1 cellular context compared by ENCODE assay signal in the genomic region with DNA sequence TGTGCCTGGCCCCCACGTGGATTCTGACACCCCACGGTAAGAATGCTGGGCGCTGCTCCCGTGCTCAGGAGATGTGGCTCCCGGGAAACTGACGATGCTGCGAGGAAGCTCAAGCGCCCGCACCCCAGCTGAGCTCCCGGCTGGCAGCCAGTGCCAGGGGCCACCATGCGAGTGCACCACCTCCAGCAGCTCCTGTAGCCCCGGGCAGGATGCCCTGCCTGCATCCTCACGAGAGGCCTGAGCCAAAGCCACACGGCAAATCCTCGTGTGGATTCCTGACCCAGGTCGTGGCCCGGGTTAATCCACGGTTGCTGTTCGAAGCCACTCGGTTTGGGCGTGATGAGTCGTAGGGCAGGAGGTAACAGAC.
TF ChIP-seq lines count a peak whose summit lies in the region.

No MANE protein-coding gene starts in this region.

TF ChIP-seq in SK-N-SH, 30 proteins besides CTCF, POLR2A, EP300 and RAD21 (continued from another document):
- TF ChIP-seq, protein P1, sequence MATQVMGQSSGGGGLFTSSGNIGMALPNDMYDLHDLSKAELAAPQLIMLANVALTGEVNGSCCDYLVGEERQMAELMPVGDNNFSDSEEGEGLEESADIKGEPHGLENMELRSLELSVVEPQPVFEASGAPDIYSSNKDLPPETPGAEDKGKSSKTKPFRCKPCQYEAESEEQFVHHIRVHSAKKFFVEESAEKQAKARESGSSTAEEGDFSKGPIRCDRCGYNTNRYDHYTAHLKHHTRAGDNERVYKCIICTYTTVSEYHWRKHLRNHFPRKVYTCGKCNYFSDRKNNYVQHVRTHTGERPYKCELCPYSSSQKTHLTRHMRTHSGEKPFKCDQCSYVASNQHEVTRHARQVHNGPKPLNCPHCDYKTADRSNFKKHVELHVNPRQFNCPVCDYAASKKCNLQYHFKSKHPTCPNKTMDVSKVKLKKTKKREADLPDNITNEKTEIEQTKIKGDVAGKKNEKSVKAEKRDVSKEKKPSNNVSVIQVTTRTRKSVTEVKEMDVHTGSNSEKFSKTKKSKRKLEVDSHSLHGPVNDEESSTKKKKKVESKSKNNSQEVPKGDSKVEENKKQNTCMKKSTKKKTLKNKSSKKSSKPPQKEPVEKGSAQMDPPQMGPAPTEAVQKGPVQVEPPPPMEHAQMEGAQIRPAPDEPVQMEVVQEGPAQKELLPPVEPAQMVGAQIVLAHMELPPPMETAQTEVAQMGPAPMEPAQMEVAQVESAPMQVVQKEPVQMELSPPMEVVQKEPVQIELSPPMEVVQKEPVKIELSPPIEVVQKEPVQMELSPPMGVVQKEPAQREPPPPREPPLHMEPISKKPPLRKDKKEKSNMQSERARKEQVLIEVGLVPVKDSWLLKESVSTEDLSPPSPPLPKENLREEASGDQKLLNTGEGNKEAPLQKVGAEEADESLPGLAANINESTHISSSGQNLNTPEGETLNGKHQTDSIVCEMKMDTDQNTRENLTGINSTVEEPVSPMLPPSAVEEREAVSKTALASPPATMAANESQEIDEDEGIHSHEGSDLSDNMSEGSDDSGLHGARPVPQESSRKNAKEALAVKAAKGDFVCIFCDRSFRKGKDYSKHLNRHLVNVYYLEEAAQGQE (IDR thresholded peaks at IDR 0.05; ENCODE audit: low read depth, low read length): no peak
- TF ChIP-seq CHD2 (IDR thresholded peaks at IDR 0.05; ENCODE audit: low read length, partially characterized antibody) (no peak), FOSL2 (IDR thresholded peaks at IDR 0.05; ENCODE audit: borderline replicate concordance, low read depth) (no peak), EZH2phosphoT487 (IDR thresholded peaks at IDR 0.05; ENCODE audit: borderline replicate concordance, low read depth) (no peak), SMC3 (IDR thresholded peaks at IDR 0.05; ENCODE audit: low read depth, low read length) (no peak), NFIC (IDR thresholded peaks at IDR 0.05; ENCODE audit: borderline replicate concordance) (no peak), TCF12 (IDR thresholded peaks at IDR 0.05) (no peak), JUND (IDR thresholded peaks at IDR 0.05) (no peak), ELF1 (IDR thresholded peaks at IDR 0.05) (no peak), POLR2AphosphoS5 (IDR thresholded peaks at IDR 0.05; ENCODE audit: low read depth, low read length) (no peak), GATA2 (CRISPR knock-in tag; IDR thresholded peaks at IDR 0.05) (no peak), RXRA (IDR thresholded peaks at IDR 0.05; ENCODE audit: borderline replicate concordance, low read depth) (no peak)
- TF ChIP-seq, protein P2, sequence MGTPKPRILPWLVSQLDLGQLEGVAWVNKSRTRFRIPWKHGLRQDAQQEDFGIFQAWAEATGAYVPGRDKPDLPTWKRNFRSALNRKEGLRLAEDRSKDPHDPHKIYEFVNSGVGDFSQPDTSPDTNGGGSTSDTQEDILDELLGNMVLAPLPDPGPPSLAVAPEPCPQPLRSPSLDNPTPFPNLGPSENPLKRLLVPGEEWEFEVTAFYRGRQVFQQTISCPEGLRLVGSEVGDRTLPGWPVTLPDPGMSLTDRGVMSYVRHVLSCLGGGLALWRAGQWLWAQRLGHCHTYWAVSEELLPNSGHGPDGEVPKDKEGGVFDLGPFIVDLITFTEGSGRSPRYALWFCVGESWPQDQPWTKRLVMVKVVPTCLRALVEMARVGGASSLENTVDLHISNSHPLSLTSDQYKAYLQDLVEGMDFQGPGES (IDR thresholded peaks at IDR 0.05; ENCODE audit: low read depth, low read length): no peak
- TF ChIP-seq, protein P3, sequence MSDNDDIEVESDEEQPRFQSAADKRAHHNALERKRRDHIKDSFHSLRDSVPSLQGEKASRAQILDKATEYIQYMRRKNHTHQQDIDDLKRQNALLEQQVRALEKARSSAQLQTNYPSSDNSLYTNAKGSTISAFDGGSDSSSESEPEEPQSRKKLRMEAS (IDR thresholded peaks at IDR 0.05; ENCODE audit: low read depth): no peak
- TF ChIP-seq, protein P4, sequence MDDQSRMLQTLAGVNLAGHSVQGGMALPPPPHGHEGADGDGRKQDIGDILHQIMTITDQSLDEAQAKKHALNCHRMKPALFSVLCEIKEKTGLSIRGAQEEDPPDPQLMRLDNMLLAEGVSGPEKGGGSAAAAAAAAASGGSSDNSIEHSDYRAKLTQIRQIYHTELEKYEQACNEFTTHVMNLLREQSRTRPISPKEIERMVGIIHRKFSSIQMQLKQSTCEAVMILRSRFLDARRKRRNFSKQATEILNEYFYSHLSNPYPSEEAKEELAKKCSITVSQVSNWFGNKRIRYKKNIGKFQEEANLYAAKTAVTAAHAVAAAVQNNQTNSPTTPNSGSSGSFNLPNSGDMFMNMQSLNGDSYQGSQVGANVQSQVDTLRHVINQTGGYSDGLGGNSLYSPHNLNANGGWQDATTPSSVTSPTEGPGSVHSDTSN (IDR thresholded peaks at IDR 0.05): no peak
- TF ChIP-seq, protein P5, sequence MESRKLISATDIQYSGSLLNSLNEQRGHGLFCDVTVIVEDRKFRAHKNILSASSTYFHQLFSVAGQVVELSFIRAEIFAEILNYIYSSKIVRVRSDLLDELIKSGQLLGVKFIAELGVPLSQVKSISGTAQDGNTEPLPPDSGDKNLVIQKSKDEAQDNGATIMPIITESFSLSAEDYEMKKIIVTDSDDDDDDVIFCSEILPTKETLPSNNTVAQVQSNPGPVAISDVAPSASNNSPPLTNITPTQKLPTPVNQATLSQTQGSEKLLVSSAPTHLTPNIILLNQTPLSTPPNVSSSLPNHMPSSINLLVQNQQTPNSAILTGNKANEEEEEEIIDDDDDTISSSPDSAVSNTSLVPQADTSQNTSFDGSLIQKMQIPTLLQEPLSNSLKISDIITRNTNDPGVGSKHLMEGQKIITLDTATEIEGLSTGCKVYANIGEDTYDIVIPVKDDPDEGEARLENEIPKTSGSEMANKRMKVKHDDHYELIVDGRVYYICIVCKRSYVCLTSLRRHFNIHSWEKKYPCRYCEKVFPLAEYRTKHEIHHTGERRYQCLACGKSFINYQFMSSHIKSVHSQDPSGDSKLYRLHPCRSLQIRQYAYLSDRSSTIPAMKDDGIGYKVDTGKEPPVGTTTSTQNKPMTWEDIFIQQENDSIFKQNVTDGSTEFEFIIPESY (IDR thresholded peaks at IDR 0.05; ENCODE audit: borderline replicate concordance, low read depth): no peak
